Comparison of ENCODE assay signal across 1 cellular context in genomic region chrX:47817421-47817820, GRCh38.
TF ChIP-seq lines count a peak whose summit lies in the region.

No MANE protein-coding gene starts in this region.

TF ChIP-seq in K562, 482 proteins besides CTCF, POLR2A, EP300 and RAD21 (continued from another document and continues in another):
- TF ChIP-seq, protein P1, sequence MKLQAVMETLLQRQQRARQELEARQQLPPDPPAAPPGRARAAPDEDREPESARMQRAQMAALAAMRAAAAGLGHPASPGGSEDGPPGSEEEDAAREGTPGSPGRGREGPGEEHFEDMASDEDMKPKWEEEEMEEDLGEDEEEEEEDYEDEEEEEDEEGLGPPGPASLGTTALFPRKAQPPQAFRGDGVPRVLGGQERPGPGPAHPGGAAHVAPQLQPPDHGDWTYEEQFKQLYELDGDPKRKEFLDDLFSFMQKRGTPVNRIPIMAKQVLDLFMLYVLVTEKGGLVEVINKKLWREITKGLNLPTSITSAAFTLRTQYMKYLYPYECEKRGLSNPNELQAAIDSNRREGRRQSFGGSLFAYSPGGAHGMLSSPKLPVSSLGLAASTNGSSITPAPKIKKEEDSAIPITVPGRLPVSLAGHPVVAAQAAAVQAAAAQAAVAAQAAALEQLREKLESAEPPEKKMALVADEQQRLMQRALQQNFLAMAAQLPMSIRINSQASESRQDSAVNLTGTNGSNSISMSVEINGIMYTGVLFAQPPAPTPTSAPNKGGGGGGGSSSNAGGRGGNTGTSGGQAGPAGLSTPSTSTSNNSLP (IDR thresholded peaks at IDR 0.05; ENCODE audit: borderline replicate concordance, low read depth, low read length): no peak
- TF ChIP-seq DPF2 (IDR thresholded peaks at IDR 0.05) (peak; percentile 95), RBM39 (optimal IDR thresholded peaks at IDR 0.05; ENCODE audit: low read depth, low read length) (no peak), HMGN3 (IDR thresholded peaks at IDR 0.05; ENCODE audit: borderline replicate concordance, extremely low read depth, insufficient read length, low read depth, low read length) (peak; percentile 75), LARP7 (IDR thresholded peaks at IDR 0.05) (no peak), HNRNPL (IDR thresholded peaks at IDR 0.05; ENCODE audit: low read depth, low read length) (no peak), ETV6 (IDR thresholded peaks at IDR 0.05; ENCODE audit: borderline replicate concordance in 1 of 2, low read depth in 2 of 2, low read length in 1 of 2) (0 out of 4 replicates have a peak, but pooled peaks of 1 of the 2 experiments have one; percentile 18), ETV6 (CRISPR knock-in tag; IDR thresholded peaks at IDR 0.05; ENCODE audit: borderline replicate concordance) (no peak), SMAD3 (CRISPR knock-in tag; conservative IDR thresholded peaks at IDR 0.05) (0 out of 2 replicates have a peak, but pooled peaks have one; percentile 61), SAFB (IDR thresholded peaks at IDR 0.05; ENCODE audit: borderline replicate concordance, low read depth, low read length) (no peak), CHD1 (IDR thresholded peaks at IDR 0.05; ENCODE audit: low read length) (no peak), KDM2B (CRISPR knock-in tag; IDR thresholded peaks at IDR 0.05) (no peak), CREB3 (tag; conservative IDR thresholded peaks at IDR 0.05; ENCODE audit: low read depth) (no peak), ZNF23 (CRISPR knock-in tag; IDR thresholded peaks at IDR 0.05) (no peak), BRCA1 (IDR thresholded peaks at IDR 0.05) (no peak), BRCA1 (CRISPR knock-in tag; IDR thresholded peaks at IDR 0.05) (no peak), POU5F1 (IDR thresholded peaks at IDR 0.05; ENCODE audit: borderline replicate concordance, low read depth, low read length, partially characterized antibody) (no peak), ZNF76 (CRISPR knock-in tag; IDR thresholded peaks at IDR 0.05; ENCODE audit: borderline replicate concordance) (no peak), BRD4 (IDR thresholded peaks at IDR 0.05) (no peak), HLTF (IDR thresholded peaks at IDR 0.05) (no peak), GATAD2B (IDR thresholded peaks at IDR 0.05; ENCODE audit: borderline replicate concordance) (peak; percentile 33; the same call in 1 of the 2 replicates), ZNF699 (CRISPR knock-in tag; IDR thresholded peaks at IDR 0.05; ENCODE audit: insufficient replicate concordance) (no peak), POLR2H (tag; IDR thresholded peaks at IDR 0.05; ENCODE audit: low read depth) (no peak), ZNF239 (CRISPR knock-in tag; IDR thresholded peaks at IDR 0.05) (no peak), ZNF589 (CRISPR knock-in tag; IDR thresholded peaks at IDR 0.05; ENCODE audit: low read depth) (0 out of 2 replicates have a peak, but pooled peaks have one; percentile 38), RBFOX2 (IDR thresholded peaks at IDR 0.05; ENCODE audit: low read depth, low read length) (no peak), BCOR (IDR thresholded peaks at IDR 0.05) (0 out of 2 replicates have a peak, but pooled peaks have one; percentile 21), ZNF584 (CRISPR knock-in tag; IDR thresholded peaks at IDR 0.05; ENCODE audit: low read depth) (0 out of 2 replicates have a peak, but pooled peaks have one; percentile 31), FOXK1 (CRISPR knock-in tag; IDR thresholded peaks at IDR 0.05; ENCODE audit: borderline replicate concordance) (no peak), MCM7 (IDR thresholded peaks at IDR 0.05) (no peak), ZNF134 (CRISPR knock-in tag; conservative IDR thresholded peaks at IDR 0.05) (no peak), ZNF347 (CRISPR knock-in tag; IDR thresholded peaks at IDR 0.05; ENCODE audit: low read depth) (no peak), HCFC1 (IDR thresholded peaks at IDR 0.05; ENCODE audit: low read depth, low read length) (no peak), TOE1 (IDR thresholded peaks at IDR 0.05; ENCODE audit: borderline replicate concordance) (no peak), TOE1 (CRISPR knock-in tag; IDR thresholded peaks at IDR 0.05; ENCODE audit: borderline replicate concordance, low read depth) (no peak), POLR2G (IDR thresholded peaks at IDR 0.05; ENCODE audit: low read depth, low read length) (no peak), RB1 (IDR thresholded peaks at IDR 0.05; ENCODE audit: low read depth) (peak; percentile 34; the same call in 1 of the 2 replicates), MTA1 (IDR thresholded peaks at IDR 0.05; ENCODE audit: borderline replicate concordance) (peak; percentile 89), ARNT (IDR thresholded peaks at IDR 0.05) (0 out of 4 replicates have a peak, but pooled peaks of 1 of the 2 experiments have one; percentile 65), MEF2D (tag; conservative IDR thresholded peaks at IDR 0.05; ENCODE audit: low read depth) (0 out of 2 replicates have a peak, but pooled peaks have one; percentile 34), ATF1 (CRISPR knock-in tag; IDR thresholded peaks at IDR 0.05) (no peak), ATF1 (tag; IDR thresholded peaks at IDR 0.05) (no peak), TEAD1 (CRISPR knock-in tag; IDR thresholded peaks at IDR 0.05) (peak in 1 of 2 experiments; percentile 88; a peak in 2 of 4 replicates), WHSC1 (IDR thresholded peaks at IDR 0.05; ENCODE audit: low read length) (no peak), ZNF668 (CRISPR knock-in tag; IDR thresholded peaks at IDR 0.05) (no peak), HEY1 (CRISPR knock-in tag; IDR thresholded peaks at IDR 0.05; ENCODE audit: borderline replicate concordance) (peak; percentile 59; the same call in 1 of the 2 replicates), POLR3G (IDR thresholded peaks at IDR 0.05; ENCODE audit: extremely low read depth, insufficient read length, insufficient replicate concordance) (no peak), GABPB1 (CRISPR knock-in tag; IDR thresholded peaks at IDR 0.05) (no peak), HDAC2 (IDR thresholded peaks at IDR 0.05) (peak; percentile 73), CBX5 (IDR thresholded peaks at IDR 0.05; ENCODE audit: borderline replicate concordance, low read depth) (no peak), TRIM25 (IDR thresholded peaks at IDR 0.05; ENCODE audit: borderline replicate concordance) (no peak), XRCC3 (IDR thresholded peaks at IDR 0.05) (no peak), NR3C1 (CRISPR knock-in tag; IDR thresholded peaks at IDR 0.05) (no peak), MAFG (tag; conservative IDR thresholded peaks at IDR 0.05) (no peak), MXI1 (IDR thresholded peaks at IDR 0.05; ENCODE audit: low read depth, low read length) (no peak), RBM17 (IDR thresholded peaks at IDR 0.05; ENCODE audit: borderline replicate concordance, low read depth, low read length) (no peak), NR2F6 (CRISPR knock-in tag; IDR thresholded peaks at IDR 0.05) (no peak), ZNF717 (CRISPR knock-in tag; IDR thresholded peaks at IDR 0.05) (no peak), ZNF324 (CRISPR knock-in tag; IDR thresholded peaks at IDR 0.05) (no peak)
- TF ChIP-seq, protein P2, sequence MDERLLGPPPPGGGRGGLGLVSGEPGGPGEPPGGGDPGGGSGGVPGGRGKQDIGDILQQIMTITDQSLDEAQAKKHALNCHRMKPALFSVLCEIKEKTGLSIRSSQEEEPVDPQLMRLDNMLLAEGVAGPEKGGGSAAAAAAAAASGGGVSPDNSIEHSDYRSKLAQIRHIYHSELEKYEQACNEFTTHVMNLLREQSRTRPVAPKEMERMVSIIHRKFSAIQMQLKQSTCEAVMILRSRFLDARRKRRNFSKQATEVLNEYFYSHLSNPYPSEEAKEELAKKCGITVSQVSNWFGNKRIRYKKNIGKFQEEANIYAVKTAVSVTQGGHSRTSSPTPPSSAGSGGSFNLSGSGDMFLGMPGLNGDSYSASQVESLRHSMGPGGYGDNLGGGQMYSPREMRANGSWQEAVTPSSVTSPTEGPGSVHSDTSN (CRISPR knock-in tag; IDR thresholded peaks at IDR 0.05; ENCODE audit: low read depth): no peak
- TF ChIP-seq, protein P2 (tag; conservative IDR thresholded peaks at IDR 0.05; ENCODE audit: low read depth): no peak
- TF ChIP-seq, protein P3, sequence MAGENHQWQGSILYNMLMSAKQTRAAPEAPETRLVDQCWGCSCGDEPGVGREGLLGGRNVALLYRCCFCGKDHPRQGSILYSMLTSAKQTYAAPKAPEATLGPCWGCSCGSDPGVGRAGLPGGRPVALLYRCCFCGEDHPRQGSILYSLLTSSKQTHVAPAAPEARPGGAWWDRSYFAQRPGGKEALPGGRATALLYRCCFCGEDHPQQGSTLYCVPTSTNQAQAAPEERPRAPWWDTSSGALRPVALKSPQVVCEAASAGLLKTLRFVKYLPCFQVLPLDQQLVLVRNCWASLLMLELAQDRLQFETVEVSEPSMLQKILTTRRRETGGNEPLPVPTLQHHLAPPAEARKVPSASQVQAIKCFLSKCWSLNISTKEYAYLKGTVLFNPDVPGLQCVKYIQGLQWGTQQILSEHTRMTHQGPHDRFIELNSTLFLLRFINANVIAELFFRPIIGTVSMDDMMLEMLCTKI (IDR thresholded peaks at IDR 0.05; ENCODE audit: partially characterized antibody): no peak
- TF ChIP-seq, protein P4, sequence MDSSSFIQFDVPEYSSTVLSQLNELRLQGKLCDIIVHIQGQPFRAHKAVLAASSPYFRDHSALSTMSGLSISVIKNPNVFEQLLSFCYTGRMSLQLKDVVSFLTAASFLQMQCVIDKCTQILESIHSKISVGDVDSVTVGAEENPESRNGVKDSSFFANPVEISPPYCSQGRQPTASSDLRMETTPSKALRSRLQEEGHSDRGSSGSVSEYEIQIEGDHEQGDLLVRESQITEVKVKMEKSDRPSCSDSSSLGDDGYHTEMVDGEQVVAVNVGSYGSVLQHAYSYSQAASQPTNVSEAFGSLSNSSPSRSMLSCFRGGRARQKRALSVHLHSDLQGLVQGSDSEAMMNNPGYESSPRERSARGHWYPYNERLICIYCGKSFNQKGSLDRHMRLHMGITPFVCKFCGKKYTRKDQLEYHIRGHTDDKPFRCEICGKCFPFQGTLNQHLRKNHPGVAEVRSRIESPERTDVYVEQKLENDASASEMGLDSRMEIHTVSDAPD (CRISPR knock-in tag; IDR thresholded peaks at IDR 0.05): no peak
- TF ChIP-seq, protein P5, sequence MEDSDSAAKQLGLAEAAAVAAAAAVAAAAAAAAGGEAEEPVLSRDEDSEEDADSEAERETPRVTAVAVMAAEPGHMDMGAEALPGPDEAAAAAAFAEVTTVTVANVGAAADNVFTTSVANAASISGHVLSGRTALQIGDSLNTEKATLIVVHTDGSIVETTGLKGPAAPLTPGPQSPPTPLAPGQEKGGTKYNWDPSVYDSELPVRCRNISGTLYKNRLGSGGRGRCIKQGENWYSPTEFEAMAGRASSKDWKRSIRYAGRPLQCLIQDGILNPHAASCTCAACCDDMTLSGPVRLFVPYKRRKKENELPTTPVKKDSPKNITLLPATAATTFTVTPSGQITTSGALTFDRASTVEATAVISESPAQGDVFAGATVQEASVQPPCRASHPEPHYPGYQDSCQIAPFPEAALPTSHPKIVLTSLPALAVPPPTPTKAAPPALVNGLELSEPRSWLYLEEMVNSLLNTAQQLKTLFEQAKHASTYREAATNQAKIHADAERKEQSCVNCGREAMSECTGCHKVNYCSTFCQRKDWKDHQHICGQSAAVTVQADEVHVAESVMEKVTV (CRISPR knock-in tag; IDR thresholded peaks at IDR 0.05): no peak
- TF ChIP-seq, protein P6, sequence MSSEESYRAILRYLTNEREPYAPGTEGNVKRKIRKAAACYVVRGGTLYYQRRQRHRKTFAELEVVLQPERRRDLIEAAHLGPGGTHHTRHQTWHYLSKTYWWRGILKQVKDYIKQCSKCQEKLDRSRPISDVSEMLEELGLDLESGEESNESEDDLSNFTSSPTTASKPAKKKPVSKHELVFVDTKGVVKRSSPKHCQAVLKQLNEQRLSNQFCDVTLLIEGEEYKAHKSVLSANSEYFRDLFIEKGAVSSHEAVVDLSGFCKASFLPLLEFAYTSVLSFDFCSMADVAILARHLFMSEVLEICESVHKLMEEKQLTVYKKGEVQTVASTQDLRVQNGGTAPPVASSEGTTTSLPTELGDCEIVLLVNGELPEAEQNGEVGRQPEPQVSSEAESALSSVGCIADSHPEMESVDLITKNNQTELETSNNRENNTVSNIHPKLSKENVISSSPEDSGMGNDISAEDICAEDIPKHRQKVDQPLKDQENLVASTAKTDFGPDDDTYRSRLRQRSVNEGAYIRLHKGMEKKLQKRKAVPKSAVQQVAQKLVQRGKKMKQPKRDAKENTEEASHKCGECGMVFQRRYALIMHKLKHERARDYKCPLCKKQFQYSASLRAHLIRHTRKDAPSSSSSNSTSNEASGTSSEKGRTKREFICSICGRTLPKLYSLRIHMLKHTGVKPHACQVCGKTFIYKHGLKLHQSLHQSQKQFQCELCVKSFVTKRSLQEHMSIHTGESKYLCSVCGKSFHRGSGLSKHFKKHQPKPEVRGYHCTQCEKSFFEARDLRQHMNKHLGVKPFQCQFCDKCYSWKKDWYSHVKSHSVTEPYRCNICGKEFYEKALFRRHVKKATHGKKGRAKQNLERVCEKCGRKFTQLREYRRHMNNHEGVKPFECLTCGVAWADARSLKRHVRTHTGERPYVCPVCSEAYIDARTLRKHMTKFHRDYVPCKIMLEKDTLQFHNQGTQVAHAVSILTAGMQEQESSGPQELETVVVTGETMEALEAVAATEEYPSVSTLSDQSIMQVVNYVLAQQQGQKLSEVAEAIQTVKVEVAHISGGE (CRISPR knock-in tag; IDR thresholded peaks at IDR 0.05): peak in 1 of 3 experiments; percentile 74; a peak in 2 of 6 replicates
